ENCODE assay signal across 1 cellular context in genomic region chr4:83831588-83831987, GRCh38.
TF ChIP-seq lines count a peak whose summit lies in the region.

No MANE protein-coding gene starts in this region.

TF ChIP-seq in K562, 482 proteins besides CTCF, POLR2A, EP300 and RAD21 (continued from another document):
- TF ChIP-seq RREB1 (CRISPR knock-in tag; IDR thresholded peaks at IDR 0.05), result no peak
- no peak for TF ChIP-seq ZNF668 (CRISPR knock-in tag; IDR thresholded peaks at IDR 0.05)
TF ChIP-seq in K562: peak in this region for 2.
